Comparison of ENCODE assay signal across 15 cellular contexts in genomic region chr14:54395284-54395683, GRCh38. TPM values are rescaled to one million over a fixed set of nuclear protein-coding genes. Genes with fewer than 3 reads are reported as not detected.
A peak's percentile ranks its signal among the peaks of the same experiment; 100 is the strongest.
DNase-seq lines count a peak whose midpoint lies in the region; ATAC-seq and TF ChIP-seq lines count a peak whose summit lies in the region.
"Had no signal": no experiment of that assay in that cellular context is flagged by ENCODE, and none has a peak within 500 bp of the region (broad histone marks: within the 10 kb centered on the region; RNA-seq: fewer than 3 reads in every experiment).

No MANE protein-coding gene starts in this region.

- intact Hi-C loops in activated CD8-positive, alpha-beta T cell treated with anti-CD3 and anti-CD28 coated beads for 36 hours (cut with micrococcal nuclease), result loop anchor here (5.0 kb wide), 1 partner anchor 47 kb away; the partner anchor contains the start of gene CNIH1
- intact Hi-C loops in CD4-positive, alpha-beta memory T cell (cut with micrococcal nuclease), result loop anchor here (10.0 kb wide), 1 partner anchor 510 kb away; the partner anchor contains the start of gene GCH1

- CTCF ChIA-PET in activated CD8-positive, alpha-beta T cell treated with anti-CD3 and anti-CD28 coated beads, Interleukin-2, amount 10 ng/mL, durations not matched to agents 7 days and 5 days (lab: Charles Lee), result no interaction called here
- CTCF ChIA-PET in activated CD8-positive, alpha-beta T cell treated with anti-CD3 and anti-CD28 coated beads for 36 hours (lab: Charles Lee), result interaction anchor here (0.7 to 1.9 kb wide), 3 partner anchors 28 to 47 kb away, joined by 3 to 4 read pairs (median 3); no protein-coding TSS in a partner anchor
- CTCF ChIA-PET in CD4-positive, alpha-beta memory T cell (lab: Charles Lee; ENCODE audit: partially characterized antibody), result interaction anchor here (0.6 to 4.2 kb wide), 4 partner anchors 44 to 169 kb away, joined by 3 to 22 read pairs (median 6); no protein-coding TSS in a partner anchor

- H3K4me1 ChIP-seq in CD4-positive, alpha-beta memory T cell (ENCODE audit: insufficient read depth, low read length), result peaks cover 18% of the 10 kb centered on the region

- peak overlapping the region; percentile 1 for H3K27ac Mint-ChIP-seq in activated CD8-positive, alpha-beta T cell treated with anti-CD3 and anti-CD28 coated beads, Interleukin-2, amount 10 ng/mL, durations not matched to agents 7 days and 5 days
- H3K27ac Mint-ChIP-seq in activated CD8-positive, alpha-beta T cell treated with anti-CD3 and anti-CD28 coated beads for 36 hours, result no peak overlapping the region
- H3K27ac Mint-ChIP-seq in activated T-helper 17 cell treated with anti-CD3 and anti-CD28 coated beads, Interleukin-2, amount 50 U/mL, for 72 hours, result no peak overlapping the region
- H3K27ac Mint-ChIP-seq in neural crest cell (ENCODE audit: unreplicated experiment), result no peak overlapping the region
- no peak overlapping the region for H3K27ac Mint-ChIP-seq in CD4-positive, alpha-beta memory T cell

- H3K27me3 ChIP-seq in CD4-positive, alpha-beta memory T cell (ENCODE audit: insufficient read depth, low read length), result no peaks in the 10 kb centered on the region

- no peak for DNase-seq in activated CD8-positive, alpha-beta T cell treated with anti-CD3 and anti-CD28 coated beads, Interleukin-2, amount 10 ng/mL, durations not matched to agents 7 days and 5 days
- no peak for DNase-seq in activated CD8-positive, alpha-beta T cell treated with anti-CD3 and anti-CD28 coated beads for 36 hours
- no peak for DNase-seq in neural crest cell (ENCODE audit: low read depth, low spot score)
- DNase-seq in CD4-positive, alpha-beta memory T cell, result no peak
- DNase-seq: AML-193; Caco-2; CD8-positive, alpha-beta memory T cell; GOT3; H7 had no signal

- H3K27ac ChIP-seq in CD4-positive, alpha-beta memory T cell (ENCODE audit: low read depth, low read length), result no peak overlapping the region
- H3K27ac ChIP-seq: A549, C4-2B had no signal

- H3K27me3 Mint-ChIP-seq in activated CD8-positive, alpha-beta T cell treated with anti-CD3 and anti-CD28 coated beads, Interleukin-2, amount 10 ng/mL, durations not matched to agents 7 days and 5 days (ENCODE audit: low read depth), result peaks cover 4% of the 10 kb centered on the region
- peaks cover 2% of the 10 kb centered on the region for H3K27me3 Mint-ChIP-seq in activated CD8-positive, alpha-beta T cell treated with anti-CD3 and anti-CD28 coated beads for 36 hours
- H3K27me3 Mint-ChIP-seq in activated T-helper 17 cell treated with anti-CD3 and anti-CD28 coated beads, Interleukin-2, amount 50 U/mL, for 72 hours, result peaks cover 6% of the 10 kb centered on the region
- no peaks in the 10 kb centered on the region for H3K27me3 Mint-ChIP-seq in neural crest cell (ENCODE audit: low read depth)
- H3K27me3 Mint-ChIP-seq in CD4-positive, alpha-beta memory T cell, result peaks cover 2 to 3% of the 10 kb centered on the region in 2 donors

- POLR2A ChIA-PET in activated CD8-positive, alpha-beta T cell treated with anti-CD3 and anti-CD28 coated beads, Interleukin-2, amount 10 ng/mL, durations not matched to agents 7 days and 5 days (lab: Charles Lee), result no interaction called here
- POLR2A ChIA-PET in activated CD8-positive, alpha-beta T cell treated with anti-CD3 and anti-CD28 coated beads for 36 hours (lab: Charles Lee), result no interaction called here
- POLR2A ChIA-PET in CD4-positive, alpha-beta memory T cell (lab: Charles Lee; ENCODE audit: partially characterized antibody), result no interaction called here

- H3K9me3 Mint-ChIP-seq in activated CD8-positive, alpha-beta T cell treated with anti-CD3 and anti-CD28 coated beads, Interleukin-2, amount 10 ng/mL, durations not matched to agents 7 days and 5 days (ENCODE audit: insufficient read depth), result no peaks in the 10 kb centered on the region
- H3K9me3 Mint-ChIP-seq in activated CD8-positive, alpha-beta T cell treated with anti-CD3 and anti-CD28 coated beads for 36 hours, result no peaks in the 10 kb centered on the region
- H3K9me3 Mint-ChIP-seq in activated T-helper 17 cell treated with anti-CD3 and anti-CD28 coated beads, Interleukin-2, amount 50 U/mL, for 72 hours, result no peaks in the 10 kb centered on the region
- H3K9me3 Mint-ChIP-seq in neural crest cell, result peaks cover 3% of the 10 kb centered on the region
- H3K9me3 Mint-ChIP-seq in CD4-positive, alpha-beta memory T cell, result no peaks in the 10 kb centered on the region
- H3K9me3 Mint-ChIP-seq: CD8-positive, alpha-beta memory T cell had no signal

- no peaks in the 10 kb centered on the region for H3K9me3 ChIP-seq in CD4-positive, alpha-beta memory T cell (ENCODE audit: control insufficient read depth in 1 of 2, low read length in 2 of 2)
- H3K9me3 ChIP-seq: A549, Caco-2 had no signal

- no peak overlapping the region for H3K4me3 Mint-ChIP-seq in activated CD8-positive, alpha-beta T cell treated with anti-CD3 and anti-CD28 coated beads, Interleukin-2, amount 10 ng/mL, durations not matched to agents 7 days and 5 days
- no peak overlapping the region for H3K4me3 Mint-ChIP-seq in activated CD8-positive, alpha-beta T cell treated with anti-CD3 and anti-CD28 coated beads for 36 hours
- H3K4me3 Mint-ChIP-seq in activated T-helper 17 cell treated with anti-CD3 and anti-CD28 coated beads, Interleukin-2, amount 50 U/mL, for 72 hours, result peak overlapping the region; percentile 85
- H3K4me3 Mint-ChIP-seq in neural crest cell, result peak overlapping the region; percentile 65
- H3K4me3 Mint-ChIP-seq in CD4-positive, alpha-beta memory T cell, result peak overlapping the region in 1 of 8 donors; percentile 72

- H3K36me3 Mint-ChIP-seq in activated CD8-positive, alpha-beta T cell treated with anti-CD3 and anti-CD28 coated beads, Interleukin-2, amount 10 ng/mL, durations not matched to agents 7 days and 5 days (ENCODE audit: low read depth), result peaks cover 16% of the 10 kb centered on the region
- H3K36me3 Mint-ChIP-seq in activated CD8-positive, alpha-beta T cell treated with anti-CD3 and anti-CD28 coated beads for 36 hours (ENCODE audit: low read depth), result peaks cover 7% of the 10 kb centered on the region
- peaks cover 6% of the 10 kb centered on the region for H3K36me3 Mint-ChIP-seq in activated T-helper 17 cell treated with anti-CD3 and anti-CD28 coated beads, Interleukin-2, amount 50 U/mL, for 72 hours (ENCODE audit: low read depth)
- no peaks in the 10 kb centered on the region for H3K36me3 Mint-ChIP-seq in neural crest cell (ENCODE audit: low read depth)
- H3K36me3 Mint-ChIP-seq in CD4-positive, alpha-beta memory T cell, result peaks cover 0 to 3% of the 10 kb centered on the region in 2 donors

- ATAC-seq in activated CD8-positive, alpha-beta T cell treated with anti-CD3 and anti-CD28 coated beads, Interleukin-2, amount 10 ng/mL, durations not matched to agents 7 days and 5 days, result no peak
- no peak for ATAC-seq in activated CD8-positive, alpha-beta T cell treated with anti-CD3 and anti-CD28 coated beads for 36 hours
- no peak for ATAC-seq in activated T-helper 17 cell treated with anti-CD3 and anti-CD28 coated beads, Interleukin-2, amount 50 U/mL, for 72 hours (replicated peaks)
- no peak for ATAC-seq in HG03520 (IDR thresholded peaks at IDR 0.05; ENCODE audit: unreplicated experiment)
- ATAC-seq in GM21576 (IDR thresholded peaks at IDR 0.05; ENCODE audit: unreplicated experiment), result no peak
- ATAC-seq: A549, HCT116 had no signal

- H3K4me3 ChIP-seq in CD4-positive, alpha-beta memory T cell (ENCODE audit: low read length in 2 of 2), result no peak overlapping the region

- no peak for TF ChIP-seq CTCF in activated CD8-positive, alpha-beta T cell treated with anti-CD3 and anti-CD28 coated beads for 36 hours (IDR thresholded peaks at IDR 0.05)
- TF ChIP-seq CTCF in neural crest cell (conservative IDR thresholded peaks at IDR 0.05), result no peak

- peaks cover 30% of the 10 kb centered on the region for H3K4me1 Mint-ChIP-seq in activated CD8-positive, alpha-beta T cell treated with anti-CD3 and anti-CD28 coated beads, Interleukin-2, amount 10 ng/mL, durations not matched to agents 7 days and 5 days (ENCODE audit: low read depth)
- H3K4me1 Mint-ChIP-seq in activated CD8-positive, alpha-beta T cell treated with anti-CD3 and anti-CD28 coated beads for 36 hours (ENCODE audit: low read depth), result peaks cover 17% of the 10 kb centered on the region
- peaks cover 11% of the 10 kb centered on the region for H3K4me1 Mint-ChIP-seq in activated T-helper 17 cell treated with anti-CD3 and anti-CD28 coated beads, Interleukin-2, amount 50 U/mL, for 72 hours
- H3K4me1 Mint-ChIP-seq in neural crest cell, result peaks cover 24% of the 10 kb centered on the region
- peaks cover 10 to 23% (median 15%) of the 10 kb centered on the region in 4 donors for H3K4me1 Mint-ChIP-seq in CD4-positive, alpha-beta memory T cell

- H3K36me3 ChIP-seq in CD4-positive, alpha-beta memory T cell (ENCODE audit: insufficient read depth, low read length), result no peaks in the 10 kb centered on the region

RNA-seq across cellular contexts. Expression of gene CDKN3, which starts 1.5 kb away (rescaled TPM):
- 100 to 1,000 TPM; 116 to 123 TPM for total RNA-seq in activated CD8-positive, alpha-beta T cell treated with anti-CD3 and anti-CD28 coated beads, Interleukin-2, amount 10 ng/mL, durations not matched to agents 7 days and 5 days
- total RNA-seq in activated CD8-positive, alpha-beta T cell treated with anti-CD3 and anti-CD28 coated beads for 36 hours, result 10 to 100 TPM; 88.0 to 92.7 TPM
- total RNA-seq in activated T-helper 17 cell treated with anti-CD3 and anti-CD28 coated beads, Interleukin-2, amount 50 U/mL, for 72 hours, result 10 to 100 TPM; 68.0 to 73.3 TPM
- 39.4 and 43.8 TPM in 2 replicates for total RNA-seq in neural crest cell
- total RNA-seq in CD4-positive, alpha-beta memory T cell, result 1 to 10 TPM; 1.1 to 1.6 TPM
- polyA plus RNA-seq in CD4-positive, alpha-beta memory T cell, result 1 to 10 TPM; 2.9 to 5.0 TPM

RNA-seq across cellular contexts. Expression of gene CNIH1, which starts 45.9 kb away (rescaled TPM):
- total RNA-seq in activated CD8-positive, alpha-beta T cell treated with anti-CD3 and anti-CD28 coated beads, Interleukin-2, amount 10 ng/mL, durations not matched to agents 7 days and 5 days, result 10 to 100 TPM; 60.5 to 65.1 TPM
- 10 to 100 TPM; 82.0 to 82.7 TPM for total RNA-seq in activated CD8-positive, alpha-beta T cell treated with anti-CD3 and anti-CD28 coated beads for 36 hours
- 10 to 100 TPM; 56.1 to 60.8 TPM for total RNA-seq in activated T-helper 17 cell treated with anti-CD3 and anti-CD28 coated beads, Interleukin-2, amount 50 U/mL, for 72 hours
- 118 and 120 TPM in 2 replicates for total RNA-seq in neural crest cell
- total RNA-seq in CD4-positive, alpha-beta memory T cell, result 10 to 100 TPM; 46.9 to 54.2 TPM
- 100 to 1,000 TPM in 1 of 2 donors, 10 to 100 TPM in 1; 89.1 to 128 TPM for polyA plus RNA-seq in CD4-positive, alpha-beta memory T cell

Comparison
In these comparisons a context has a peak if more than half of its experiments do, and no peak if none do; other contexts are left out.
1. H3K4me3 Mint-ChIP-seq: peak in activated T-helper 17 cell treated with anti-CD3 and anti-CD28 coated beads, Interleukin-2, amount 50 U/mL, for 72 hours (single experiment) and neural crest cell (single experiment); none in activated CD8-positive, alpha-beta T cell treated with anti-CD3 and anti-CD28 coated beads, Interleukin-2, amount 10 ng/mL, durations not matched to agents 7 days and 5 days (single experiment) and activated CD8-positive, alpha-beta T cell treated with anti-CD3 and anti-CD28 coated beads for 36 hours (single experiment).
2. RNA of gene CDKN3, which starts 1.5 kb away (total RNA-seq): 116 to 123 TPM in activated CD8-positive, alpha-beta T cell treated with anti-CD3 and anti-CD28 coated beads, Interleukin-2, amount 10 ng/mL, durations not matched to agents 7 days and 5 days, 88.0 to 92.7 TPM in activated CD8-positive, alpha-beta T cell treated with anti-CD3 and anti-CD28 coated beads for 36 hours, 68.0 to 73.3 TPM in activated T-helper 17 cell treated with anti-CD3 and anti-CD28 coated beads, Interleukin-2, amount 50 U/mL, for 72 hours and 39.4 to 43.8 TPM in neural crest cell; 1.1 to 1.6 TPM in CD4-positive, alpha-beta memory T cell; every median in the first group is over 10 times any median in the second.